13 cellular contexts compared by ENCODE assay signal in genomic region chr6:165664553-165665383, GRCh38. TPM values are rescaled to one million over a fixed set of nuclear protein-coding genes. Genes with fewer than 3 reads are reported as not detected.
A peak's percentile ranks its signal among the peaks of the same experiment; 100 is the strongest.
DNase-seq lines count a peak whose midpoint lies in the region; ATAC-seq, FAIRE-seq and TF ChIP-seq lines count a peak whose summit lies in the region.
"Had no signal": no experiment of that assay in that cellular context is flagged by ENCODE, and none has a peak within 500 bp of the region (broad histone marks: within the 10 kb centered on the region; RNA-seq: fewer than 3 reads in every experiment).

No MANE protein-coding gene starts in this region.

- H3K4me3 Mint-ChIP-seq in nephron: peak overlapping the region; percentile 82 to 96 (median 85)
- H3K4me3 Mint-ChIP-seq in activated T-cell treated with anti-CD3 and anti-CD28 coated beads, Interleukin-2, amount 50 U/mL, for 24 hours: no peak overlapping the region

- peaks cover 67% of the 10 kb centered on the region for H3K27me3 Mint-ChIP-seq in nephron (ENCODE audit: low read depth)
- H3K27me3 Mint-ChIP-seq in activated T-cell treated with anti-CD3 and anti-CD28 coated beads, Interleukin-2, amount 50 U/mL, for 24 hours: peaks cover 45% of the 10 kb centered on the region

- H2BK120ac ChIP-seq in H1 (replicated peaks; ENCODE audit: low read depth, low read length): no peak overlapping the region

- no peak overlapping the region for H2BK12ac ChIP-seq in H1 (ENCODE audit: low read depth, low read length)

- H2AK5ac ChIP-seq in H1 (ENCODE audit: low read depth, low read length): no peak overlapping the region

- no peak overlapping the region; the same call in 1 of the 2 replicates for H2BK5ac ChIP-seq in H1 (ENCODE audit: low read depth, low read length)

- no peaks in the 10 kb centered on the region for H3K9me3 Mint-ChIP-seq in nephron
- no peaks in the 10 kb centered on the region for H3K9me3 Mint-ChIP-seq in activated T-cell treated with anti-CD3 and anti-CD28 coated beads, Interleukin-2, amount 50 U/mL, for 24 hours
- H3K9me3 Mint-ChIP-seq: natural killer cell had no signal

- ATAC-seq in right cardiac atrium: no peak
- no peak for ATAC-seq in left lobe of liver
- ATAC-seq: natural killer cell had no signal

- peaks cover 29% of the 10 kb centered on the region; the same call in 1 of the 2 replicates for H3K23me2 ChIP-seq in H1 (ENCODE audit: low read depth, low read length)

- no peak overlapping the region for H3K56ac ChIP-seq in H1 (replicated peaks; ENCODE audit: insufficient read length, low read depth, low read length)

- no peak overlapping the region for H3K4ac ChIP-seq in H1 (replicated peaks; ENCODE audit: insufficient read length, low read depth, low read length)

- no peaks in the 10 kb centered on the region for H3K9me3 ChIP-seq in right cardiac atrium (ENCODE audit: control insufficient read depth, low read length)
- no peaks in the 10 kb centered on the region for H3K9me3 ChIP-seq in right atrium auricular region
- no peaks in the 10 kb centered on the region for H3K9me3 ChIP-seq in H1 (ENCODE audit: insufficient read depth in 2 of 2, low read depth in 1 of 2, low read length in 1 of 2)

- TF ChIP-seq EP300 in H1 (IDR thresholded peaks at IDR 0.05; ENCODE audit: borderline replicate concordance in 1 of 2, low read depth in 2 of 2, low read length in 2 of 2): no peak

- peaks cover 20% of the 10 kb centered on the region for H3K4me1 Mint-ChIP-seq in nephron
- H3K4me1 Mint-ChIP-seq in activated T-cell treated with anti-CD3 and anti-CD28 coated beads, Interleukin-2, amount 50 U/mL, for 24 hours (ENCODE audit: low read depth): peaks cover 8% of the 10 kb centered on the region
- H3K4me1 Mint-ChIP-seq: natural killer cell had no signal

- no peak overlapping the region for H2AFZ ChIP-seq in H1 (ENCODE audit: low read length)

- peak overlapping the region; percentile 74 to 93 for H3K4me2 ChIP-seq in H1 (ENCODE audit: insufficient read depth in 1 of 2, low read depth in 2 of 2, low read length in 2 of 2)

- no peak overlapping the region for H3K27ac ChIP-seq in right cardiac atrium (ENCODE audit: low read length)
- H3K27ac ChIP-seq in right atrium auricular region: no peak overlapping the region
- no peak overlapping the region for H3K27ac ChIP-seq in H1 (ENCODE audit: low read depth, low read length)
- H3K27ac ChIP-seq: BLaER1 treated with 17β-estradiol and CSF1 and Interleukin-3, amounts not matched to agents 10 nM and 100 nM had no signal

- no peaks in the 10 kb centered on the region for H3K36me3 ChIP-seq in right atrium auricular region
- H3K36me3 ChIP-seq in H1 (ENCODE audit: control insufficient read depth in 2 of 4, insufficient read depth in 4 of 4, low read length in 3 of 4): peaks cover 0 to 2% (median 0%) of the 10 kb centered on the region in 4 experiments; a peak in 1 of 8 replicates
- H3K36me3 ChIP-seq: BLaER1 treated with 17β-estradiol and CSF1 and Interleukin-3, amounts not matched to agents 10 nM and 100 nM had no signal

- peak overlapping the region in 2 of 3 experiments; percentile 1 to 24 for H3K27ac Mint-ChIP-seq in nephron
- no peak overlapping the region for H3K27ac Mint-ChIP-seq in activated T-cell treated with anti-CD3 and anti-CD28 coated beads, Interleukin-2, amount 50 U/mL, for 24 hours
- H3K27ac Mint-ChIP-seq: natural killer cell had no signal

- H4K91ac ChIP-seq in H1 (replicated peaks; ENCODE audit: insufficient read length, low read length): no peak overlapping the region

- peak; percentile 48 for FAIRE-seq in H1 (lab: Jason Lieb, UNC)

- H2BK20ac ChIP-seq in H1 (ENCODE audit: low read length): no peak overlapping the region

- DNase-seq in right cardiac atrium: no peak
- no peak for DNase-seq in right atrium auricular region (ENCODE audit: low spot score)
- DNase-seq in H1 (ENCODE audit: low read depth in 1 of 2, low spot score in 2 of 2): no peak
- no peak for DNase-seq in left lobe of liver (ENCODE audit: low spot score)
- no peak for DNase-seq in A172 (ENCODE audit: low spot score)
- no peak for DNase-seq in activated T-cell treated with anti-CD3 and anti-CD28 coated beads, Interleukin-2, amount 50 U/mL, for 24 hours
- DNase-seq in kidney glomerular epithelial cell (lab: John Stamatoyannopoulos, UW): no peak
- DNase-seq: central memory CD4-positive, alpha-beta T cell; natural killer cell; NCI-H1694; stimulated activated CD4-positive, alpha-beta T cell treated with anti-CD3 and anti-CD28 coated beads, Interleukin-4, amount 100 ng/mL, for 24 hours had no signal

- H4K5ac ChIP-seq in H1 (ENCODE audit: insufficient read length, low read depth, low read length): no peak overlapping the region

- peak overlapping the region; percentile 74 for H3K4me3 ChIP-seq in right cardiac atrium (ENCODE audit: low read length)
- peak overlapping the region in 1 of 2 donors; percentile 59 for H3K4me3 ChIP-seq in right atrium auricular region
- H3K4me3 ChIP-seq in H1 (ENCODE audit: extremely low read depth in 1 of 4, insufficient read depth in 2 of 4, low read depth in 3 of 4, low read length in 4 of 4): peak overlapping the region; percentile 37 to 73 (median 47); a peak in 7 of 8 replicates

- no peaks in the 10 kb centered on the region for H3K27me3 ChIP-seq in right cardiac atrium (ENCODE audit: control insufficient read depth, insufficient read depth)
- peaks cover 18 to 19% of the 10 kb centered on the region in 2 donors for H3K27me3 ChIP-seq in right atrium auricular region
- peaks cover 43 to 67% (median 53%) of the 10 kb centered on the region in 4 experiments for H3K27me3 ChIP-seq in H1 (replicated peaks in 1 of 4; ENCODE audit: control insufficient read depth in 3 of 4, extremely low read depth in 1 of 4, insufficient read depth in 3 of 4, low read length in 3 of 4)

- no peak overlapping the region for H3K14ac ChIP-seq in H1 (ENCODE audit: insufficient read length)

- H3K18ac ChIP-seq in H1 (ENCODE audit: extremely low read depth, low read length): no peak overlapping the region; the same call in 1 of the 2 replicates

- no peak overlapping the region for H3K23ac ChIP-seq in H1 (ENCODE audit: insufficient read length)

- TF ChIP-seq POLR2A in H1 (IDR thresholded peaks at IDR 0.05; ENCODE audit: control extremely low read depth in 1 of 2, low read depth in 2 of 2, low read length in 2 of 2): no peak

- 14% methylated on average over 25 of the region's 25 CpGs for WGBS in right cardiac atrium
- WGBS in H1 (ENCODE audit: extremely low coverage in 1 of 2, insufficient coverage in 1 of 2, insufficient read length in 1 of 2, insufficient replicate concordance in 2 of 2, low coverage in 1 of 2, low lambda C conversion rate in 2 of 2, missing lambda C conversion rate in 1 of 2), 2 experiments: 3% methylated on average over 25 of the region's 25 CpGs; no CpG with 5 or more reads in 1 of the 2 experiments

- TF ChIP-seq CTCF in right atrium auricular region (IDR thresholded peaks at IDR 0.05): no peak
- no peak for TF ChIP-seq CTCF in H1 (IDR thresholded peaks at IDR 0.05; ENCODE audit: control extremely low read depth in 1 of 3, insufficient read depth in 1 of 3, low read depth in 1 of 3, low read length in 3 of 3)
- TF ChIP-seq CTCF in nephron (IDR thresholded peaks at IDR 0.05; ENCODE audit: unreplicated experiment in 3 of 3): peak in 2 of 3 experiments; percentile 30 to 45

- H3K36me3 Mint-ChIP-seq in nephron (ENCODE audit: low read depth): no peaks in the 10 kb centered on the region
- H3K36me3 Mint-ChIP-seq in activated T-cell treated with anti-CD3 and anti-CD28 coated beads, Interleukin-2, amount 50 U/mL, for 24 hours (ENCODE audit: low read depth): no peaks in the 10 kb centered on the region
- H3K36me3 Mint-ChIP-seq: natural killer cell had no signal

- H4K20me1 ChIP-seq in H1 (replicated peaks in 1 of 2; ENCODE audit: control insufficient read depth in 1 of 2, insufficient read depth in 2 of 2, low read length in 2 of 2): peaks cover 0 to 2% of the 10 kb centered on the region in 2 experiments

- intact Hi-C loops in right cardiac atrium (cut with DNase I): no loop called here

- no peaks in the 10 kb centered on the region for H3K79me1 ChIP-seq in H1 (ENCODE audit: low read depth, low read length)

- POLR2A ChIA-PET in H1 (lab: Charles Lee; ENCODE audit: partially characterized antibody): no interaction called here

- H4K8ac ChIP-seq in H1 (ENCODE audit: extremely low read depth, insufficient read depth, low read length): no peak overlapping the region

- CTCF ChIA-PET in H1 (lab: Charles Lee; ENCODE audit: partially characterized antibody): interaction anchor here (0.7 to 1.2 kb wide), 3 partner anchors 8 to 225 kb away, joined by 3 to 5 read pairs (median 3); no protein-coding TSS in a partner anchor

- no peak for TF ChIP-seq RAD21 in H1 (IDR thresholded peaks at IDR 0.05 in 1 of 2, conservative IDR thresholded peaks at IDR 0.05 in 1 of 2; ENCODE audit: low read depth in 2 of 2, low read length in 2 of 2)

- H2BK15ac ChIP-seq in H1 (ENCODE audit: low read length): no peak overlapping the region

- no peaks in the 10 kb centered on the region for H3K4me1 ChIP-seq in right cardiac atrium (ENCODE audit: control insufficient read depth, insufficient read depth, low read length)
- H3K4me1 ChIP-seq in right atrium auricular region: peaks cover 0 to 41% of the 10 kb centered on the region in 2 donors
- H3K4me1 ChIP-seq in H1 (replicated peaks in 1 of 4; ENCODE audit: control insufficient read depth in 3 of 4, insufficient read depth in 4 of 4, low read length in 3 of 4): peaks cover 13 to 26% (median 17%) of the 10 kb centered on the region in 4 experiments

- no peaks in the 10 kb centered on the region for H3K79me2 ChIP-seq in H1 (ENCODE audit: control insufficient read depth in 1 of 2, insufficient read depth in 2 of 2, low read length in 2 of 2)

- no peak overlapping the region for H3K9ac ChIP-seq in H1 (replicated peaks in 1 of 4; ENCODE audit: extremely low read depth in 1 of 4, low read depth in 3 of 4, low read length in 3 of 4)
- H3K9ac ChIP-seq: BLaER1 treated with 17β-estradiol and CSF1 and Interleukin-3, amounts not matched to agents 10 nM and 100 nM had no signal

TF ChIP-seq in H1, 55 proteins besides CTCF, POLR2A, EP300 and RAD21 (continues in another document):
- TF ChIP-seq RNF2 (IDR thresholded peaks at IDR 0.05; ENCODE audit: borderline replicate concordance, low read depth, low read length, missing control alignments, poor library complexity, severe bottlenecking): peak; percentile 42

RNA-seq across cellular contexts. Expression of gene PDE10A, which starts 1.7 kb away (rescaled TPM):
- total RNA-seq in right cardiac atrium (1 to 10 TPM; 3.6 to 8.5 (median 5.0) TPM), right atrium auricular region (1 to 10 TPM; 3.6 to 4.3 TPM), left lobe of liver (0.45 TPM)
- polyA plus RNA-seq in right cardiac atrium (3.8 TPM), H1 (2011; rRNA removed) (1.1 TPM in 2 replicates)
- 2.4 and 2.6 TPM in 2 replicates for total RNA-seq in H1 (2021; fragmentation: NEBNext Ultra II Directional; extraction: Animal tissue kit (Norgen Biotek cat#: 25700))
- 0.97 TPM for polyA plus RNA-seq in H1 (2011; cell fraction: cytosol; rRNA removed)
- 1.9 TPM for polyA plus RNA-seq in H1 (2011; cell fraction: nucleus; rRNA removed)
- 0.92 to 1.5 TPM (median 1.2 TPM) in 4 replicates for polyA plus RNA-seq in H1 (2012, experiment 1 of 2)
- 0.05 TPM for polyA plus RNA-seq in H1 (2012, experiment 2 of 2)
- polyA plus RNA-seq in H1 (2013, experiment 1 of 2): 0.57 TPM
- polyA plus RNA-seq in H1 (2013, experiment 2 of 2): 0.46 TPM
- 8.3 and 8.9 TPM in 2 replicates for polyA minus RNA-seq in H1 (2011; rRNA and poly(A)+ RNA removed)
- 4.6 TPM for polyA minus RNA-seq in H1 (2011; cell fraction: cytosol; rRNA and poly(A)+ RNA removed)
- 13.7 TPM for polyA minus RNA-seq in H1 (2011; cell fraction: nucleus; rRNA and poly(A)+ RNA removed)
- total RNA-seq in A172 (2014; rRNA removed; shearing (Covaris generic)): 12.1 and 13.9 TPM in 2 replicates
- total RNA-seq: natural killer cell had no signal

Comparison
In these comparisons a context has a peak if more than half of its experiments do, and no peak if none do; other contexts are left out.
1. CTCF ChIP-seq: peak in nephron (2 of 3); none in right atrium auricular region (0 of 2) and H1 (0 of 3).